8 cellular contexts compared by ENCODE assay signal in the genomic region with DNA sequence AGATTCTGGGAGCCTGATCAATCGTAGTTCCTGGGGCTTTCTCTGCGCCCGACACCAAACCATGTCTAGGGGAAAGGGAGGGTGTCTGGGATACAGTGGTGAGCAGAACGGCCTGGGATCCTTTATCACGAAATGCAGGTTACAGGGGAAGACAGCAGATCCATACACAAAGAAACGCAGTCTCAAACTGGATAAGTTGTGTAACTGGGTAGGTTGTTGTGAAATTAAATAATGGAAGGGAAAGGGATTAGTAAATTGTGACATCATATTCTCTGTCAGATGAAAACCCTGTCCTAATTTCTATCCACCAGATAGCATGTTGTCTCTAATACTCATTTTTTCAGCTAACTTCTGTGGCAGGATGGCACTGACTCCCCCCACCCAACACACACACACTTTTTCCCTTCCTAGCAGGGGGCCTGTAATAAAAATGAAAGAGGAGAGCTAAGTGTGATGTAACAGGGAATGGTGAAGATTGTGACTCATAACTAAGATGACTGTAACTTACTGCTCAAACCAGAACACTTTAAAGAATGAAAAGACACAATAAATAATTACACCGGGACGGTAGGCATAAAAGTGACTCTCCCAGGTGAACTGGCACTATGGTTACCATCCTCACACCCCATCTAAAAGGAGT. TPM values are rescaled to one million over a fixed set of nuclear protein-coding genes. Genes with fewer than 3 reads are reported as not detected.
DNase-seq lines count a peak whose midpoint lies in the region; ATAC-seq, FAIRE-seq and TF ChIP-seq lines count a peak whose summit lies in the region.

No MANE protein-coding gene starts in this region.

- FAIRE-seq in HTR-8/SVneo (lab: Jason Lieb, UNC) = no peak
- no peak for FAIRE-seq in frontal cortex (lab: Jason Lieb, UNC)

- POLR2A ChIA-PET in activated CD8-positive, alpha-beta T cell treated with anti-CD3 and anti-CD28 coated beads, Interleukin-2, amount 10 ng/mL, durations not matched to agents 7 days and 5 days (lab: Charles Lee) = interaction anchor here (1.0 to 1.2 kb wide), 2 partner anchors 185 to 509 kb away, joined by 3 read pairs; a partner anchor contains a TSS

- 66 to 86% (median 73%) methylated on average over 8 of the region's 8 CpGs for WGBS in spleen, 5 donors

- TF ChIP-seq POLR2A in spleen (IDR thresholded peaks at IDR 0.05) = no peak

- DNase-seq in ACHN (peak; percentile 70), HTR-8/SVneo (ENCODE audit: insufficient read length, low spot score) (peak; percentile 54), foreskin fibroblast (peak; percentile 50 to 74), spleen (no peak), frontal cortex (ENCODE audit: low spot score in 2 of 2) (no peak), NCI-H1048 (lab: John Stamatoyannopoulos, UW) (no peak)
- DNase-seq in activated CD8-positive, alpha-beta T cell treated with anti-CD3 and anti-CD28 coated beads, Interleukin-2, amount 10 ng/mL, durations not matched to agents 7 days and 5 days = no peak

- H3K27me3 Mint-ChIP-seq in activated CD8-positive, alpha-beta T cell treated with anti-CD3 and anti-CD28 coated beads, Interleukin-2, amount 10 ng/mL, durations not matched to agents 7 days and 5 days (ENCODE audit: low read depth) = no peaks in the 10 kb centered on the region

- H3K27ac ChIP-seq in spleen = peak overlapping the region; percentile 90 to 98 (median 92)

- in situ Hi-C loops in ACHN (cut with HindIII; ENCODE audit: low pct_ligation_motif_present, low pct_unique_long_range_greater_than_20kb, low sequenced_read_pairs) = no loop called here

- CTCF ChIA-PET in activated CD8-positive, alpha-beta T cell treated with anti-CD3 and anti-CD28 coated beads, Interleukin-2, amount 10 ng/mL, durations not matched to agents 7 days and 5 days (lab: Charles Lee) = interaction anchor here (4.0 to 4.6 kb wide), 2 partner anchors 53 to 177 kb away, joined by 32 to 52 read pairs; a partner anchor contains a TSS

- H3K9me3 Mint-ChIP-seq in activated CD8-positive, alpha-beta T cell treated with anti-CD3 and anti-CD28 coated beads, Interleukin-2, amount 10 ng/mL, durations not matched to agents 7 days and 5 days (ENCODE audit: insufficient read depth) = no peaks in the 10 kb centered on the region

- peaks cover 11% of the 10 kb centered on the region for H3K36me3 Mint-ChIP-seq in activated CD8-positive, alpha-beta T cell treated with anti-CD3 and anti-CD28 coated beads, Interleukin-2, amount 10 ng/mL, durations not matched to agents 7 days and 5 days (ENCODE audit: low read depth)

- H3K4me1 ChIP-seq in spleen = peaks cover 22 to 62% (median 49%) of the 10 kb centered on the region in 6 donors

- peaks cover 40% of the 10 kb centered on the region for H3K4me1 Mint-ChIP-seq in activated CD8-positive, alpha-beta T cell treated with anti-CD3 and anti-CD28 coated beads, Interleukin-2, amount 10 ng/mL, durations not matched to agents 7 days and 5 days (ENCODE audit: low read depth)

- H3K4me3 Mint-ChIP-seq in activated CD8-positive, alpha-beta T cell treated with anti-CD3 and anti-CD28 coated beads, Interleukin-2, amount 10 ng/mL, durations not matched to agents 7 days and 5 days = peak overlapping the region; percentile 79

- peak overlapping the region in 1 of 2 donors; percentile 74 for H3K4me3 ChIP-seq in foreskin fibroblast (ENCODE audit: low read depth in 1 of 2, low read length in 2 of 2)
- peak overlapping the region in 6 of 8 donors; percentile 81 to 97 (median 91) for H3K4me3 ChIP-seq in spleen

- intact Hi-C loops in spleen (cut with DNase I; ENCODE audit: low total_unique reads) = no loop called here

- H3K27ac Mint-ChIP-seq in activated CD8-positive, alpha-beta T cell treated with anti-CD3 and anti-CD28 coated beads, Interleukin-2, amount 10 ng/mL, durations not matched to agents 7 days and 5 days = peak overlapping the region; percentile 91

- peaks cover 0 to 15% (median 3%) of the 10 kb centered on the region in 6 donors for H3K36me3 ChIP-seq in spleen

- TF ChIP-seq CTCF in foreskin fibroblast (IDR thresholded peaks at IDR 0.05; ENCODE audit: low read depth, low read length) = no peak
- no peak for TF ChIP-seq CTCF in spleen (IDR thresholded peaks at IDR 0.05 in 8 of 11, conservative IDR thresholded peaks at IDR 0.05 in 3 of 11)

- no peaks in the 10 kb centered on the region for H3K27me3 ChIP-seq in spleen (replicated peaks in 1 of 7)

- ATAC-seq in activated CD8-positive, alpha-beta T cell treated with anti-CD3 and anti-CD28 coated beads, Interleukin-2, amount 10 ng/mL, durations not matched to agents 7 days and 5 days = no peak
- no peak for ATAC-seq in GM21381 (IDR thresholded peaks at IDR 0.05; ENCODE audit: unreplicated experiment)

- H3K9me3 ChIP-seq in spleen = no peaks in the 10 kb centered on the region

RNA-seq across cellular contexts. Expression of a gene that starts 0.8 kb away (rescaled TPM):
- total RNA-seq in activated CD8-positive, alpha-beta T cell treated with anti-CD3 and anti-CD28 coated beads, Interleukin-2, amount 10 ng/mL, durations not matched to agents 7 days and 5 days = 10 to 100 TPM; 43.2 to 44.6 TPM
- total RNA-seq in spleen (10 to 100 TPM; 59.2 to 81.7 (median 67.1) TPM), frontal cortex (52.2 TPM)
- 10 to 100 TPM; 26.3 to 45.9 (median 34.9) TPM for polyA plus RNA-seq in spleen

RNA-seq across cellular contexts. Expression of a gene that starts 53.8 kb away (rescaled TPM):
- 10 to 100 TPM; 19.5 to 19.6 TPM for total RNA-seq in activated CD8-positive, alpha-beta T cell treated with anti-CD3 and anti-CD28 coated beads, Interleukin-2, amount 10 ng/mL, durations not matched to agents 7 days and 5 days
- total RNA-seq in spleen (10 to 100 TPM; 30.7 to 37.5 (median 34.3) TPM), frontal cortex (11.0 TPM)
- 10 to 100 TPM; 18.3 to 28.4 (median 25.4) TPM for polyA plus RNA-seq in spleen

Comparison
In these comparisons a context has a peak if more than half of its experiments do, and no peak if none do; other contexts are left out.
1. DNase-seq: peak in ACHN (single experiment), HTR-8/SVneo (single experiment) and foreskin fibroblast (2 of 2); none in activated CD8-positive, alpha-beta T cell treated with anti-CD3 and anti-CD28 coated beads, Interleukin-2, amount 10 ng/mL, durations not matched to agents 7 days and 5 days (single experiment), spleen (single experiment), frontal cortex (0 of 2) and NCI-H1048 (single experiment).